Comparison of ENCODE assay signal across 12 cellular contexts in genomic region chr3:119664850-119665379, GRCh38. TPM values are rescaled to one million over a fixed set of nuclear protein-coding genes. Genes with fewer than 3 reads are reported as not detected.
DNase-seq lines count a peak whose midpoint lies in the region; ATAC-seq, FAIRE-seq and TF ChIP-seq lines count a peak whose summit lies in the region.
"Had no signal": no experiment of that assay in that cellular context is flagged by ENCODE, and none has a peak within 500 bp of the region (broad histone marks: within the 10 kb centered on the region; RNA-seq: fewer than 3 reads in every experiment).

No MANE protein-coding gene starts in this region.

- FAIRE-seq in astrocyte (lab: Jason Lieb, UNC) = no peak

- no peaks in the 10 kb centered on the region for H3K79me2 ChIP-seq in astrocyte (ENCODE audit: insufficient read depth, low read length)

- H3K9ac ChIP-seq in astrocyte (ENCODE audit: low read length) (no peak overlapping the region), muscle layer of colon (ENCODE audit: low read length) (no peak overlapping the region)
- H3K9ac ChIP-seq: BLaER1, KMS-11 had no signal

- H3K36me3 Mint-ChIP-seq in astrocyte (ENCODE audit: low read depth, unreplicated experiment) = no peaks in the 10 kb centered on the region

- DNase-seq in CD1c-positive myeloid dendritic cell (ENCODE audit: extremely low spot score) (peak; percentile 31), astrocyte (ENCODE audit: low read depth) (peak; percentile 46), GF-D8 (lab: John Stamatoyannopoulos, UW) (no peak), mesenteric fat pad (ENCODE audit: low spot score) (no peak), RKO (ENCODE audit: low spot score) (no peak)
- DNase-seq: NCI-H446 had no signal

- H3K4me1 ChIP-seq in astrocyte (ENCODE audit: insufficient read depth, low read length) (peaks cover under 1% of the 10 kb centered on the region), muscle layer of colon (ENCODE audit: insufficient read depth, low read length) (peaks cover 51% of the 10 kb centered on the region)
- H3K4me1 ChIP-seq: BLaER1 had no signal

- peak; percentile 40 for ATAC-seq in HG03175 (IDR thresholded peaks at IDR 0.05; ENCODE audit: unreplicated experiment)
- no peak for ATAC-seq in GM19463 (IDR thresholded peaks at IDR 0.05; ENCODE audit: unreplicated experiment)

- no peak overlapping the region for H2AFZ ChIP-seq in astrocyte (ENCODE audit: low read depth, low read length)

- no peaks in the 10 kb centered on the region for H4K20me1 ChIP-seq in astrocyte (ENCODE audit: insufficient read depth, low read length)
- H4K20me1 ChIP-seq: BLaER1 had no signal

- H3K27ac ChIP-seq in astrocyte (ENCODE audit: low read depth, low read length) = no peak overlapping the region
- peak overlapping the region; percentile 36 for H3K27ac ChIP-seq in muscle layer of colon (ENCODE audit: low read depth, low read length)
- H3K27ac ChIP-seq: BLaER1, KMS-11 had no signal

- H3K4me3 ChIP-seq in astrocyte (ENCODE audit: insufficient read depth, low read depth, low read length) (no peak overlapping the region), muscle layer of colon (ENCODE audit: low read depth in 1 of 2, low read length in 2 of 2) (no peak overlapping the region)
- H3K4me3 ChIP-seq: BLaER1 had no signal

- H3K4me2 ChIP-seq in astrocyte (ENCODE audit: low read length) = no peak overlapping the region
- H3K4me2 ChIP-seq: BLaER1, KMS-11 had no signal

- no peak for TF ChIP-seq CTCF in astrocyte (IDR thresholded peaks at IDR 0.05; ENCODE audit: insufficient read depth, low read depth, low read length)

- no peaks in the 10 kb centered on the region for H3K9me3 Mint-ChIP-seq in astrocyte (ENCODE audit: unreplicated experiment)

- no peaks in the 10 kb centered on the region for H3K27me3 Mint-ChIP-seq in astrocyte (ENCODE audit: low read depth, unreplicated experiment)
- H3K27me3 Mint-ChIP-seq: progenitor cell of endocrine pancreas had no signal

- H3K27me3 ChIP-seq in astrocyte (ENCODE audit: insufficient read depth, low read length) (no peaks in the 10 kb centered on the region), muscle layer of colon (ENCODE audit: control insufficient read depth in 1 of 2, insufficient read depth in 2 of 2, low read length in 2 of 2) (no peaks in the 10 kb centered on the region)
- H3K27me3 ChIP-seq: BLaER1 had no signal

- H3K36me3 ChIP-seq in astrocyte (ENCODE audit: insufficient read depth, low read length) (no peaks in the 10 kb centered on the region), muscle layer of colon (ENCODE audit: insufficient read depth, low read length) (peaks cover under 1% of the 10 kb centered on the region)

- no peak overlapping the region for H3K4me3 Mint-ChIP-seq in astrocyte (ENCODE audit: unreplicated experiment)

- H3K4me1 Mint-ChIP-seq in astrocyte (ENCODE audit: low read depth, unreplicated experiment) = peaks cover 27% of the 10 kb centered on the region

- peak overlapping the region; percentile 41 for H3K27ac Mint-ChIP-seq in astrocyte (ENCODE audit: unreplicated experiment)
- H3K27ac Mint-ChIP-seq: progenitor cell of endocrine pancreas had no signal

- H3K9me3 ChIP-seq in astrocyte (ENCODE audit: insufficient read depth, low read depth, low read length) = no peaks in the 10 kb centered on the region
- no peaks in the 10 kb centered on the region for H3K9me3 ChIP-seq in muscle layer of colon (ENCODE audit: low read length)
- H3K9me3 ChIP-seq: BLaER1 had no signal

RNA-seq across cellular contexts. Expression of gene POPDC2, which starts 4.5 kb away (rescaled TPM):
- total RNA-seq in astrocyte = 1.8 and 2.1 TPM in 2 replicates
- 1.5 TPM for total RNA-seq in mesenteric fat pad

RNA-seq across cellular contexts. Expression of gene COX17, which starts 12.3 kb away (rescaled TPM):
- total RNA-seq in astrocyte (22.8 and 24.3 TPM in 2 replicates), mesenteric fat pad (48.4 TPM)

RNA-seq across cellular contexts. Expression of gene CFAP91, which starts 37.9 kb away (rescaled TPM):
- total RNA-seq in astrocyte = 0.16 TPM in 1 of 2 replicates, not detected in the other
- 0.39 TPM for total RNA-seq in mesenteric fat pad

Comparison
In these comparisons a context has a peak if more than half of its experiments do, and no peak if none do; other contexts are left out.
1. DNase-seq: peak in CD1c-positive myeloid dendritic cell (single experiment) and astrocyte (single experiment); none in GF-D8 (single experiment), mesenteric fat pad (single experiment) and RKO (single experiment).